24 cellular contexts compared by ENCODE assay signal in genomic region chrX:10577863-10578262, GRCh38. TPM values are rescaled to one million over a fixed set of nuclear protein-coding genes. Genes with fewer than 3 reads are reported as not detected.
DNase-seq lines count a peak whose midpoint lies in the region; ATAC-seq, FAIRE-seq and TF ChIP-seq lines count a peak whose summit lies in the region.
"Had no signal": no experiment of that assay in that cellular context is flagged by ENCODE, and none has a peak within 500 bp of the region (broad histone marks: within the 10 kb centered on the region; RNA-seq: fewer than 3 reads in every experiment).

No MANE protein-coding gene starts in this region.

- H3K79me1 ChIP-seq in mesendoderm (ENCODE audit: low read length) = no peaks in the 10 kb centered on the region

- no peak overlapping the region for H2BK15ac ChIP-seq in mesendoderm (replicated peaks; ENCODE audit: low read depth)

- no peak overlapping the region for H4K5ac ChIP-seq in mesendoderm (ENCODE audit: low read length)

- H3K27ac Mint-ChIP-seq in brain = peak overlapping the region in 4 of 5 experiments; percentile 61 to 96 (median 72)
- H3K27ac Mint-ChIP-seq: activated naive CD4-positive, alpha-beta T cell treated with anti-CD3 and anti-CD28 coated beads, Interleukin-2, amount 10 ng/mL, durations not matched to agents 7 days and 5 days; neural progenitor cell had no signal

- no peaks in the 10 kb centered on the region for H4K20me1 ChIP-seq in hepatocyte (ENCODE audit: insufficient read depth, poor library complexity, severe bottlenecking)

- no peaks in the 10 kb centered on the region for H3K36me3 ChIP-seq in hepatocyte (replicated peaks; ENCODE audit: insufficient read depth, low read depth)
- no peaks in the 10 kb centered on the region for H3K36me3 ChIP-seq in mesendoderm (ENCODE audit: control insufficient read depth, insufficient read depth, low read length)
- H3K36me3 ChIP-seq: gastrocnemius medialis, neural progenitor cell, prostate gland, spleen had no signal

- CTCF ChIA-PET in A549 (lab: Yijun Ruan, JAX) = no interaction called here

- no peak overlapping the region for H4K8ac ChIP-seq in mesendoderm (ENCODE audit: low read depth, low read length)

- H3K4ac ChIP-seq in mesendoderm (ENCODE audit: low read depth, low read length) = no peak overlapping the region

- H3K23ac ChIP-seq in mesendoderm (ENCODE audit: low read length) = no peak overlapping the region

- peaks cover 32% of the 10 kb centered on the region for H3K36me3 Mint-ChIP-seq in brain
- H3K36me3 Mint-ChIP-seq: activated naive CD4-positive, alpha-beta T cell treated with anti-CD3 and anti-CD28 coated beads, Interleukin-2, amount 10 ng/mL, durations not matched to agents 7 days and 5 days had no signal

- no peak for FAIRE-seq in A549 (lab: Jason Lieb, UNC)
- FAIRE-seq: endometrium, H54 had no signal

- no peak overlapping the region for H3K4me3 ChIP-seq in A549
- H3K4me3 ChIP-seq in hepatocyte = no peak overlapping the region
- H3K4me3 ChIP-seq in mesendoderm (ENCODE audit: low read length) = no peak overlapping the region
- H3K4me3 ChIP-seq: gastrocnemius medialis, neural progenitor cell, prostate gland, spleen had no signal

- H3K27me3 ChIP-seq in hepatocyte (no peaks in the 10 kb centered on the region), mesendoderm (ENCODE audit: insufficient read depth, low read length, poor library complexity) (no peaks in the 10 kb centered on the region)
- H3K27me3 ChIP-seq: gastrocnemius medialis, neural progenitor cell had no signal

- H3K4me3 Mint-ChIP-seq in brain = peak overlapping the region in 2 of 5 experiments; percentile 11 to 54
- H3K4me3 Mint-ChIP-seq: activated naive CD4-positive, alpha-beta T cell treated with anti-CD3 and anti-CD28 coated beads, Interleukin-2, amount 10 ng/mL, durations not matched to agents 7 days and 5 days; neural progenitor cell had no signal

- POLR2A ChIA-PET in A549 (lab: Yijun Ruan, JAX) = no interaction called here

- H3K9me2 ChIP-seq in hepatocyte (replicated peaks; ENCODE audit: insufficient read depth) = no peaks in the 10 kb centered on the region

- peaks cover 0 to 12% (median 5%) of the 10 kb centered on the region in 5 experiments for H3K9me3 Mint-ChIP-seq in brain
- H3K9me3 Mint-ChIP-seq: activated naive CD4-positive, alpha-beta T cell treated with anti-CD3 and anti-CD28 coated beads, Interleukin-2, amount 10 ng/mL, durations not matched to agents 7 days and 5 days had no signal

- H3K4me1 ChIP-seq in A549 = peaks cover 94% of the 10 kb centered on the region
- H3K4me1 ChIP-seq in hepatocyte (ENCODE audit: insufficient read depth) = peaks cover 19% of the 10 kb centered on the region
- H3K4me1 ChIP-seq in mesendoderm (ENCODE audit: control insufficient read depth, low read depth, low read length) = no peaks in the 10 kb centered on the region
- H3K4me1 ChIP-seq: gastrocnemius medialis, prostate gland, spleen had no signal

- 4% methylated on average over 2 of the region's 2 CpGs for WGBS in A549 (ENCODE audit: missing lambda C conversion rate)
- 38% methylated on average over 2 of the region's 2 CpGs for WGBS in hepatocyte (ENCODE audit: low lambda C conversion rate, missing lambda C conversion rate)
- WGBS in mesendoderm (ENCODE audit: extremely low coverage, insufficient coverage, low lambda C conversion rate) = no CpG with 5 or more reads among the region's 2 CpGs

- H2AFZ ChIP-seq in hepatocyte = no peak overlapping the region
- H2AFZ ChIP-seq: neural progenitor cell had no signal

- TF ChIP-seq CTCF in A549 (IDR thresholded peaks at IDR 0.05) = no peak
- TF ChIP-seq CTCF in brain (conservative IDR thresholded peaks at IDR 0.05) = no peak
- no peak for TF ChIP-seq CTCF in hepatocyte (IDR thresholded peaks at IDR 0.05; ENCODE audit: poor library complexity)

- no peak for TF ChIP-seq POLR2A in A549 (IDR thresholded peaks at IDR 0.05; ENCODE audit: low read length)

- TF ChIP-seq RAD21 in A549 (conservative IDR thresholded peaks at IDR 0.05 in 1 of 2, IDR thresholded peaks at IDR 0.05 in 1 of 2) = no peak

- H2BK5ac ChIP-seq in mesendoderm (ENCODE audit: low read length) = no peak overlapping the region

- no peak overlapping the region for H3K9ac ChIP-seq in mesendoderm (ENCODE audit: low read length)
- H3K9ac ChIP-seq: neural progenitor cell had no signal

- H2AK5ac ChIP-seq in mesendoderm (ENCODE audit: low read length) = no peak overlapping the region

- H3K79me2 ChIP-seq in hepatocyte (peaks cover 53% of the 10 kb centered on the region), mesendoderm (ENCODE audit: control insufficient read depth, insufficient read depth, low read length) (peaks cover 3% of the 10 kb centered on the region)

- peak overlapping the region; percentile 94 for H3K4me2 ChIP-seq in A549
- peak overlapping the region; percentile 59 for H3K4me2 ChIP-seq in hepatocyte
- no peak overlapping the region for H3K4me2 ChIP-seq in mesendoderm (ENCODE audit: low read length)
- H3K4me2 ChIP-seq: neural progenitor cell had no signal

- no peak overlapping the region for H3K18ac ChIP-seq in mesendoderm (ENCODE audit: low read length)

- no peaks in the 10 kb centered on the region for H3K27me3 Mint-ChIP-seq in brain
- H3K27me3 Mint-ChIP-seq: activated naive CD4-positive, alpha-beta T cell treated with anti-CD3 and anti-CD28 coated beads, Interleukin-2, amount 10 ng/mL, durations not matched to agents 7 days and 5 days had no signal

- ATAC-seq in A549 = no peak
- ATAC-seq in GM18517 (IDR thresholded peaks at IDR 0.05; ENCODE audit: unreplicated experiment) = no peak
- ATAC-seq: gastrocnemius medialis had no signal

- H3K27ac ChIP-seq in A549 (peak overlapping the region; percentile 95 to 96), hepatocyte (peak overlapping the region; percentile 79), mesendoderm (ENCODE audit: low read depth, low read length) (no peak overlapping the region)
- H3K27ac ChIP-seq: C4-2B, HL-60, neural progenitor cell, prostate gland, spleen, VCaP had no signal

- H3K4me1 Mint-ChIP-seq in brain = peaks cover 66% of the 10 kb centered on the region
- H3K4me1 Mint-ChIP-seq: activated naive CD4-positive, alpha-beta T cell treated with anti-CD3 and anti-CD28 coated beads, Interleukin-2, amount 10 ng/mL, durations not matched to agents 7 days and 5 days had no signal

- H3K56ac ChIP-seq in mesendoderm (ENCODE audit: low read length) = no peak overlapping the region

- TF ChIP-seq EP300 in A549 (IDR thresholded peaks at IDR 0.05) = peak; percentile 28 to 59; a peak in 2 of 5 replicates

- no peak for DNase-seq in A549 (ENCODE audit: low read depth in 1 of 2, low spot score in 1 of 2)
- peak; percentile 18 for DNase-seq in MV-4-11 (lab: John Stamatoyannopoulos, UW)
- DNase-seq in hepatocyte (ENCODE audit: low spot score) = no peak
- DNase-seq in mesendoderm = no peak
- DNase-seq in ecto neural progenitor cell (ENCODE audit: low spot score) = no peak
- DNase-seq in NCI-H1436 (lab: John Stamatoyannopoulos, UW) = no peak
- DNase-seq: activated CD4-positive, alpha-beta T cell treated with anti-CD3 and anti-CD28 coated beads, Interleukin-2, amount 50 U/mL, for 48 hours; activated naive CD4-positive, alpha-beta T cell treated with anti-CD3 and anti-CD28 coated beads, Interleukin-2, amount 10 ng/mL, durations not matched to agents 7 days and 5 days; activated T-cell treated with anti-CD3 and anti-CD28 coated beads for 4 hours; gastrocnemius medialis; NCI-H1048; NCI-H2081; Right ventricle myocardium superior; spleen; stimulated activated CD4-positive, alpha-beta T cell treated with anti-CD3 and anti-CD28 coated beads, Interleukin-4, amount 100 ng/mL, for 4 hours had no signal

- no peak overlapping the region for H2BK120ac ChIP-seq in mesendoderm (ENCODE audit: low read depth, low read length)

- H3K9me3 ChIP-seq in A549 (peaks cover 11% of the 10 kb centered on the region), hepatocyte (ENCODE audit: low read depth) (no peaks in the 10 kb centered on the region)
- H3K9me3 ChIP-seq: gastrocnemius medialis, prostate gland had no signal

TF ChIP-seq in A549, 52 proteins besides CTCF, POLR2A, EP300 and RAD21:
- TF ChIP-seq FOSL2 (IDR thresholded peaks at IDR 0.05) (no peak), FOSL2 (CRISPR knock-in tag; IDR thresholded peaks at IDR 0.05) (0 out of 2 replicates have a peak, but pooled peaks have one; percentile 3), CEBPB (IDR thresholded peaks at IDR 0.05) (peak; percentile 59 to 71), HES2 (IDR thresholded peaks at IDR 0.05) (no peak), E2F6 (IDR thresholded peaks at IDR 0.05; ENCODE audit: borderline replicate concordance, low read depth) (no peak), GATA3 (IDR thresholded peaks at IDR 0.05; ENCODE audit: borderline replicate concordance) (0 out of 2 replicates have a peak, but pooled peaks have one; percentile 21), ZNF302 (CRISPR knock-in tag; IDR thresholded peaks at IDR 0.05) (no peak)

RNA-seq across cellular contexts. Expression of gene MID1, which starts 42.5 kb away (rescaled TPM):
- 106 and 113 TPM in 2 replicates for polyA plus RNA-seq in A549 (2011; rRNA removed)
- polyA plus RNA-seq in A549 (2012; cell fraction: cytosol; rRNA removed) = 54.5 and 56.8 TPM in 2 replicates
- polyA plus RNA-seq in A549 (2012; cell fraction: nucleus; rRNA removed) = 106 and 115 TPM in 2 replicates
- 58.3 to 59.8 TPM (median 59.5 TPM) in 3 replicates for polyA plus RNA-seq in A549 (2017; fragmentation: RNase III; extraction: RNeasy Plus Mini Kit Qiagen cat#74134 plus additional on column Dnase treatment)
- 178 and 200 TPM in 2 replicates for polyA minus RNA-seq in A549 (2011; rRNA and poly(A)+ RNA removed)
- 7.4 TPM for polyA plus RNA-seq in brain (ENCODE audit: insufficient read depth, low read depth, low replicate concordance)
- 21.1 and 23.0 TPM in 2 replicates for total RNA-seq in hepatocyte
- 21.3 and 25.9 TPM in 2 replicates for polyA plus RNA-seq in hepatocyte
- 14.1 TPM for polyA plus RNA-seq in mesendoderm (2013, experiment 1 of 2)
- polyA plus RNA-seq in mesendoderm (2013, experiment 2 of 2) = 14.4 TPM
